9 cellular contexts compared by ENCODE assay signal in genomic region chr2:61707984-61708852, GRCh38.
DNase-seq lines count a peak whose midpoint lies in the region; ATAC-seq, FAIRE-seq and TF ChIP-seq lines count a peak whose summit lies in the region.
"Had no signal": no experiment of that assay in that cellular context is flagged by ENCODE, and none has a peak within 500 bp of the region (broad histone marks: within the 10 kb centered on the region; RNA-seq: fewer than 3 reads in every experiment).

No MANE protein-coding gene starts in this region.

- DNase-seq in H54 (ENCODE audit: insufficient read length, low spot score) = peak; percentile 18
- DNase-seq in LNCaP clone FGC (ENCODE audit: low read depth) = peak; percentile 72
- DNase-seq in SJCRH30 = peak; percentile 65 to 82
- peak; percentile 93 for DNase-seq in kidney glomerular epithelial cell (lab: John Stamatoyannopoulos, UW)
- DNase-seq in type B pancreatic cell (ENCODE audit: extremely low spot score, unreplicated experiment) = no peak
- no peak for DNase-seq in HUDEP-2 (lab: John Stamatoyannopoulos, UW; ENCODE audit: unreplicated experiment in 76 of 76)
- DNase-seq in substantia nigra (lab: John Stamatoyannopoulos, UW) = no peak
- DNase-seq: naive B cell had no signal

- no peak overlapping the region for H3K4me3 Mint-ChIP-seq in type B pancreatic cell
- H3K4me3 Mint-ChIP-seq: naive B cell had no signal

- peak; percentile 98 for ATAC-seq in GM18520 (IDR thresholded peaks at IDR 0.05; ENCODE audit: unreplicated experiment)

- no peak for TF ChIP-seq POLR2A in H54 (IDR thresholded peaks at IDR 0.05; ENCODE audit: low read depth, low read length)

- H3K27me3 ChIP-seq in SJCRH30 = no peaks in the 10 kb centered on the region

- FAIRE-seq in H54 (lab: Jason Lieb, UNC) = no peak

- H3K36me3 Mint-ChIP-seq in type B pancreatic cell = no peaks in the 10 kb centered on the region
- H3K36me3 Mint-ChIP-seq: naive B cell had no signal

- no peaks in the 10 kb centered on the region for H3K36me3 ChIP-seq in SJCRH30

- no peak overlapping the region for H3K27ac Mint-ChIP-seq in type B pancreatic cell

- H3K9me3 Mint-ChIP-seq in type B pancreatic cell = no peaks in the 10 kb centered on the region
- H3K9me3 Mint-ChIP-seq: naive B cell had no signal

- H3K27me3 Mint-ChIP-seq in type B pancreatic cell = no peaks in the 10 kb centered on the region

- TF ChIP-seq CTCF in LNCaP clone FGC (IDR thresholded peaks at IDR 0.05; ENCODE audit: control insufficient read depth, extremely low read depth, insufficient read depth) (no peak), type B pancreatic cell (conservative IDR thresholded peaks at IDR 0.05) (no peak)

- H3K4me1 ChIP-seq in SJCRH30 = peaks cover 17% of the 10 kb centered on the region

- H3K27ac ChIP-seq in SJCRH30 = no peak overlapping the region
- H3K27ac ChIP-seq in substantia nigra (ENCODE audit: low read depth, low read length, poor library complexity, severe bottlenecking) = no peak overlapping the region

- no peaks in the 10 kb centered on the region for H3K4me1 Mint-ChIP-seq in type B pancreatic cell (ENCODE audit: unreplicated experiment)
- H3K4me1 Mint-ChIP-seq: naive B cell had no signal

- H3K4me3 ChIP-seq in LNCaP clone FGC (ENCODE audit: low read depth, low read length) (no peak overlapping the region), SJCRH30 (no peak overlapping the region)

- 0 out of 2 replicates have a peak, but pooled peaks cover 3% of the 10 kb centered on the region for H3K9me3 ChIP-seq in SJCRH30 (replicated peaks)

Comparison
In these comparisons a context has a peak if more than half of its experiments do, and no peak if none do; other contexts are left out.
1. DNase-seq: peak in H54 (single experiment), LNCaP clone FGC (single experiment), SJCRH30 (2 of 2) and kidney glomerular epithelial cell (single experiment); none in type B pancreatic cell (single experiment), HUDEP-2 (0 of 76) and substantia nigra (0 of 49).